Comparison of ENCODE assay signal across 1 cellular context in the genomic region with DNA sequence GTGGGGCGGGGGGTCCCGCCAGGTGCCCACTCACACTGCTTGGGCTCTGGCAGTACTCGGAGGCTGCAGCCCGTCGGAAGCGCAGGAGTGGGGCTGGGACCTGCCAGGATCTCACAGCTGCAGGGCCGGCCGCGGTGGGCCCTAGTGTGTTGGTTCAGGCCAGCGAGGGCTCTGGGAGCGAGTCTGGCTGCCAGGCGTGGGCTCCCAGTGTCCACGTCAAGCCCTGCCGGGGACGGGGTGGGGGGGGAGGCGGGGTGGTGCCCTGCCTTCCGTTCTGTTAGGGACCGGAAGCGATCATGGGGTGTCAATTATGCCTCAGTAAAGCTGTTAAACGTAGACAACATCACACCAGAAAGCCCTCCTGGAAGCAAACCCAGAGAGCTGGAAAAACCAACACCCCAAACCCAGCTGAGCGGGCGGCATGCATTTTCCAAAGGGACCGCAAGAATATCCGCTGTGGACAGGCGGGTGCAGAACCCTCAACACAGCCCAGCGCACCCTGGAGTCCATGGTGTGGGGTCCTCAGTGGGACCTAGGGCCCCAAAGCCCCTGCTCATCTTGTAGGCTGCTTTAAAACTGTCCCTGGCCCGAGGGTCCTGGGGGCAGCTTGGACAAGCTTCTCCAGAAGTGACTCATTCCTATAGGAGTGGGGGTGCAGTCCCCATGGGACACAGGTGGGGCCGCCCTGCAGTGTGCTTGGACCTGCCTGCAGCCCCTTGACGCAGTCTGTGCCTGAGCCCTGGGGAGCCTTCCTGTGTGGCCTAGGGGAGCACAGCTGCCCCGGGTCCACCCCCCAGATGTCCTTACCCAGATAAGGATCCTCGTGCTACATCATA.
TF ChIP-seq lines count a peak whose summit lies in the region.

No MANE protein-coding gene starts in this region.

TF ChIP-seq in SK-N-SH, 30 proteins besides CTCF, POLR2A, EP300 and RAD21 (continued from another document):
- TF ChIP-seq USF2 (IDR thresholded peaks at IDR 0.05; ENCODE audit: borderline replicate concordance, low read depth, low read length) (no peak), FOXJ3 (CRISPR knock-in tag; IDR thresholded peaks at IDR 0.05) (no peak), RXRA (IDR thresholded peaks at IDR 0.05; ENCODE audit: borderline replicate concordance, low read depth) (no peak), MEF2A (IDR thresholded peaks at IDR 0.05; ENCODE audit: borderline replicate concordance, low read depth) (no peak), SIN3A (IDR thresholded peaks at IDR 0.05; ENCODE audit: borderline replicate concordance, low read depth, low read length) (no peak)
